31 cellular contexts compared by ENCODE assay signal in the genomic region with DNA sequence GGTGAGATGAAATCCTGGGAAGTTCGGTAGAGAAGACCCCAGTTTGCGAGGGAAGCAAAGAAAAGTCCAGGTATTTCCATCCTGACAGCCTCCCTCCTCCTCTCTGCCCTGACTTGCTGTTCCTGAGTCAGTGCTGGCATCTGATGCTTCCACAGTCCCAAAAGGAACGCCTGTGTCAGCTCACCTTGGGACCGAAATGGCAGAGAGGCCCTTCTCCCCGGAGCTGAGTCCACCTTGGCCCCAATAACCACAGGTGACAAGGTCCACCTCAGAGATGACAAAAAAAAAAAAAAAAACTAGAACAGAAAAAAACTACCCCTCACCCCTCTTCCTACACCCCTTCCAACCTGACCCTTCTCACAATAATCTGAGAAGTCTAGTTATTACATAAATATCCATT. TPM values are rescaled to one million over a fixed set of nuclear protein-coding genes. Genes with fewer than 3 reads are reported as not detected.
"Had no signal": no experiment of that assay in that cellular context is flagged by ENCODE, and none has a peak within 500 bp of the region (broad histone marks: within the 10 kb centered on the region; RNA-seq: fewer than 3 reads in every experiment).

No MANE protein-coding gene starts in this region.

- H3K4me1 Mint-ChIP-seq: stimulated activated memory B cell treated with anti-CD40 and anti-IgM and Interleukin-4, amounts not matched to agents 10 μg/mL and 1 μg/mL and 100 μg/mL, for 72 hours had no signal

- H3K9me3 ChIP-seq: stomach, suprapubic skin, testis, thoracic aorta, thyroid gland, tibial artery, tibial nerve, transverse colon, upper lobe of left lung, upper lobe of right lung, uterus had no signal

- DNase-seq: stimulated activated CD4-positive, alpha-beta T cell treated with anti-CD3 and anti-CD28 coated beads, Interleukin-2, amount 100 ng/mL, for 24 hours; stimulated activated CD4-positive, alpha-beta T cell treated with anti-CD3 and anti-CD28 coated beads, Interleukin-2, amount 100 ng/mL, for 48 hours; stimulated activated CD4-positive, alpha-beta T cell treated with anti-CD3 and anti-CD28 coated beads, Interleukin-4, amount 100 ng/mL, for 1 hour; stimulated activated CD4-positive, alpha-beta T cell treated with anti-CD3 and anti-CD28 coated beads, Interleukin-4, amount 100 ng/mL, for 24 hours; stimulated activated CD4-positive, alpha-beta T cell treated with anti-CD3 and anti-CD28 coated beads, Interleukin-4, amount 100 ng/mL, for 4 hours; stimulated activated CD8-positive, alpha-beta memory T cell treated with anti-CD3 and anti-CD28 coated beads, Interleukin-4, amount 100 ng/mL, for 48 hours; stimulated activated naive B cell treated with anti-CD40 and anti-IgM and Interleukin-4, amounts not matched to agents 10 μg/mL and 1 μg/mL and 100 μg/mL, for 72 hours; stimulated activated naive CD4-positive, alpha-beta T cell; stimulated activated naive CD4-positive, alpha-beta T cell treated with Interleukin-2 at 50 U/mL for 16 hours; stimulated activated naive CD8-positive, alpha-beta T cell treated with anti-CD3 and anti-CD28 coated beads, Interleukin-15, amount 100 ng/mL, for 72 hours; stimulated activated naive CD8-positive, alpha-beta T cell treated with anti-CD3 and anti-CD28 coated beads, Interleukin-15, Interleukin-2, amounts not matched to agents 100 U/mL and 50 U/mL, for 24 hours; stomach; substantia nigra; testis; thyroid gland; tibial artery; transverse colon; trophoblast cell; upper lobe of right lung; uterus had no signal

- H3K4me3 ChIP-seq: stomach, suprapubic skin, testis, thoracic aorta, thyroid gland, tibial artery, tibial nerve, transverse colon, upper lobe of left lung, upper lobe of right lung, uterus had no signal

- H3K4me3 Mint-ChIP-seq: stimulated activated memory B cell treated with anti-CD40 and anti-IgM and Interleukin-4, amounts not matched to agents 10 μg/mL and 1 μg/mL and 100 μg/mL, for 72 hours; stimulated activated naive B cell treated with anti-CD40 and anti-IgM and Interleukin-4, amounts not matched to agents 10 μg/mL and 1 μg/mL and 100 μg/mL, for 72 hours; stimulated activated naive CD8-positive, alpha-beta T cell treated with anti-CD3 and anti-CD28 coated beads, Interleukin-15, amount 100 ng/mL, for 72 hours; stimulated activated naive CD8-positive, alpha-beta T cell treated with anti-CD3 and anti-CD28 coated beads, Interleukin-15, Interleukin-2, amounts not matched to agents 100 ng/mL and 50 ng/mL, for 24 hours; type B pancreatic cell had no signal

- H3K36me3 Mint-ChIP-seq: stimulated activated memory B cell treated with anti-CD40 and anti-IgM and Interleukin-4, amounts not matched to agents 10 μg/mL and 1 μg/mL and 100 μg/mL, for 72 hours; stimulated activated naive B cell treated with anti-CD40 and anti-IgM and Interleukin-4, amounts not matched to agents 10 μg/mL and 1 μg/mL and 100 μg/mL, for 72 hours; type B pancreatic cell had no signal

- H3K27me3 ChIP-seq: suprapubic skin, testis, thyroid gland, tibial artery, tibial nerve, transverse colon, upper lobe of left lung, upper lobe of right lung, uterus had no signal

- H3K36me3 ChIP-seq: stomach, suprapubic skin, thoracic aorta, thyroid gland, tibial artery, tibial nerve, transverse colon, upper lobe of left lung, upper lobe of right lung, uterus had no signal

- H3K27ac Mint-ChIP-seq: stimulated activated memory B cell treated with anti-CD40 and anti-IgM and Interleukin-4, amounts not matched to agents 10 μg/mL and 1 μg/mL and 100 μg/mL, for 72 hours; stimulated activated naive B cell treated with anti-CD40 and anti-IgM and Interleukin-4, amounts not matched to agents 10 μg/mL and 1 μg/mL and 100 μg/mL, for 72 hours; stimulated activated naive CD8-positive, alpha-beta T cell treated with anti-CD3 and anti-CD28 coated beads, Interleukin-15, amount 100 ng/mL, for 72 hours; stimulated activated naive CD8-positive, alpha-beta T cell treated with anti-CD3 and anti-CD28 coated beads, Interleukin-15, Interleukin-2, amounts not matched to agents 100 ng/mL and 50 ng/mL, for 24 hours; type B pancreatic cell had no signal

- ATAC-seq: stimulated activated memory B cell treated with anti-CD40 and anti-IgM and Interleukin-4, amounts not matched to agents 10 μg/mL and 1 μg/mL and 100 μg/mL, for 72 hours; stimulated activated naive B cell treated with anti-CD40 and anti-IgM and Interleukin-4, amounts not matched to agents 10 μg/mL and 1 μg/mL and 100 μg/mL, for 72 hours; stimulated activated naive CD8-positive, alpha-beta T cell treated with anti-CD3 and anti-CD28 coated beads, Interleukin-15, amount 100 ng/mL, for 72 hours; stimulated activated naive CD8-positive, alpha-beta T cell treated with anti-CD3 and anti-CD28 coated beads, Interleukin-15, Interleukin-2, amounts not matched to agents 100 U/mL and 50 U/mL, for 24 hours; upper lobe of right lung had no signal

- H3K9me3 Mint-ChIP-seq: stimulated activated memory B cell treated with anti-CD40 and anti-IgM and Interleukin-4, amounts not matched to agents 10 μg/mL and 1 μg/mL and 100 μg/mL, for 72 hours; stimulated activated naive B cell treated with anti-CD40 and anti-IgM and Interleukin-4, amounts not matched to agents 10 μg/mL and 1 μg/mL and 100 μg/mL, for 72 hours; stimulated activated naive CD8-positive, alpha-beta T cell treated with anti-CD3 and anti-CD28 coated beads, Interleukin-15, amount 100 ng/mL, for 72 hours; stimulated activated naive CD8-positive, alpha-beta T cell treated with anti-CD3 and anti-CD28 coated beads, Interleukin-15, Interleukin-2, amounts not matched to agents 100 ng/mL and 50 ng/mL, for 24 hours; type B pancreatic cell had no signal

- H3K4me1 ChIP-seq: suprapubic skin, testis, upper lobe of right lung, uterus had no signal

- H3K27ac ChIP-seq: stomach, suprapubic skin, testis, thoracic aorta, thyroid gland, tibial artery, tibial nerve, transverse colon, upper lobe of left lung, upper lobe of right lung, uterus had no signal

RNA-seq across cellular contexts. Expression of a gene that starts 31.6 kb away (rescaled TPM):
- total RNA-seq: suprapubic skin, thoracic aorta, thyroid gland, tibial nerve, upper lobe of right lung, urinary bladder, uterus had no signal
- polyA plus RNA-seq: stomach had no signal

RNA-seq across cellular contexts. Expression of a gene that starts 54.9 kb away (rescaled TPM):
- total RNA-seq: subcutaneous adipose tissue, temporal lobe, thoracic aorta, thyroid gland, upper lobe of right lung, ureter had no signal
- polyA plus RNA-seq: urinary bladder had no signal
